Comparison of ENCODE assay signal across 1 cellular context in genomic region chr12:53466640-53467039, GRCh38.
TF ChIP-seq lines count a peak whose summit lies in the region.

No MANE protein-coding gene starts in this region.

TF ChIP-seq in GM23338, 12 proteins besides CTCF, POLR2A, EP300 and RAD21 (continued from another document):
- TF ChIP-seq, protein P1, sequence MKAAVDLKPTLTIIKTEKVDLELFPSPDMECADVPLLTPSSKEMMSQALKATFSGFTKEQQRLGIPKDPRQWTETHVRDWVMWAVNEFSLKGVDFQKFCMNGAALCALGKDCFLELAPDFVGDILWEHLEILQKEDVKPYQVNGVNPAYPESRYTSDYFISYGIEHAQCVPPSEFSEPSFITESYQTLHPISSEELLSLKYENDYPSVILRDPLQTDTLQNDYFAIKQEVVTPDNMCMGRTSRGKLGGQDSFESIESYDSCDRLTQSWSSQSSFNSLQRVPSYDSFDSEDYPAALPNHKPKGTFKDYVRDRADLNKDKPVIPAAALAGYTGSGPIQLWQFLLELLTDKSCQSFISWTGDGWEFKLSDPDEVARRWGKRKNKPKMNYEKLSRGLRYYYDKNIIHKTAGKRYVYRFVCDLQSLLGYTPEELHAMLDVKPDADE (IDR thresholded peaks at IDR 0.05) = no peak
- no peak for TF ChIP-seq NANOG (IDR thresholded peaks at IDR 0.05; ENCODE audit: borderline replicate concordance)
- TF ChIP-seq, protein P2, sequence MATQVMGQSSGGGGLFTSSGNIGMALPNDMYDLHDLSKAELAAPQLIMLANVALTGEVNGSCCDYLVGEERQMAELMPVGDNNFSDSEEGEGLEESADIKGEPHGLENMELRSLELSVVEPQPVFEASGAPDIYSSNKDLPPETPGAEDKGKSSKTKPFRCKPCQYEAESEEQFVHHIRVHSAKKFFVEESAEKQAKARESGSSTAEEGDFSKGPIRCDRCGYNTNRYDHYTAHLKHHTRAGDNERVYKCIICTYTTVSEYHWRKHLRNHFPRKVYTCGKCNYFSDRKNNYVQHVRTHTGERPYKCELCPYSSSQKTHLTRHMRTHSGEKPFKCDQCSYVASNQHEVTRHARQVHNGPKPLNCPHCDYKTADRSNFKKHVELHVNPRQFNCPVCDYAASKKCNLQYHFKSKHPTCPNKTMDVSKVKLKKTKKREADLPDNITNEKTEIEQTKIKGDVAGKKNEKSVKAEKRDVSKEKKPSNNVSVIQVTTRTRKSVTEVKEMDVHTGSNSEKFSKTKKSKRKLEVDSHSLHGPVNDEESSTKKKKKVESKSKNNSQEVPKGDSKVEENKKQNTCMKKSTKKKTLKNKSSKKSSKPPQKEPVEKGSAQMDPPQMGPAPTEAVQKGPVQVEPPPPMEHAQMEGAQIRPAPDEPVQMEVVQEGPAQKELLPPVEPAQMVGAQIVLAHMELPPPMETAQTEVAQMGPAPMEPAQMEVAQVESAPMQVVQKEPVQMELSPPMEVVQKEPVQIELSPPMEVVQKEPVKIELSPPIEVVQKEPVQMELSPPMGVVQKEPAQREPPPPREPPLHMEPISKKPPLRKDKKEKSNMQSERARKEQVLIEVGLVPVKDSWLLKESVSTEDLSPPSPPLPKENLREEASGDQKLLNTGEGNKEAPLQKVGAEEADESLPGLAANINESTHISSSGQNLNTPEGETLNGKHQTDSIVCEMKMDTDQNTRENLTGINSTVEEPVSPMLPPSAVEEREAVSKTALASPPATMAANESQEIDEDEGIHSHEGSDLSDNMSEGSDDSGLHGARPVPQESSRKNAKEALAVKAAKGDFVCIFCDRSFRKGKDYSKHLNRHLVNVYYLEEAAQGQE (IDR thresholded peaks at IDR 0.05; ENCODE audit: unreplicated experiment) = no peak
- TF ChIP-seq ZNF462 (CRISPR knock-in tag; IDR thresholded peaks at IDR 0.05) = no peak
- TF ChIP-seq EZH2phosphoT487 (IDR thresholded peaks at IDR 0.05; ENCODE audit: unreplicated experiment) = no peak
- TF ChIP-seq ZNF331 (CRISPR knock-in tag; IDR thresholded peaks at IDR 0.05; ENCODE audit: low read depth) = no peak
- no peak for TF ChIP-seq EZH2 (IDR thresholded peaks at IDR 0.05; ENCODE audit: low read depth, unreplicated experiment)
- no peak for TF ChIP-seq STAT1 (IDR thresholded peaks at IDR 0.05; ENCODE audit: unreplicated experiment)
- TF ChIP-seq CREB1 (CRISPR knock-in tag; IDR thresholded peaks at IDR 0.05; ENCODE audit: low read depth) = no peak
- no peak for TF ChIP-seq ZNF114 (CRISPR knock-in tag; IDR thresholded peaks at IDR 0.05)
- TF ChIP-seq JUNB (IDR thresholded peaks at IDR 0.05; ENCODE audit: unreplicated experiment) = no peak
